In the genomic region with DNA sequence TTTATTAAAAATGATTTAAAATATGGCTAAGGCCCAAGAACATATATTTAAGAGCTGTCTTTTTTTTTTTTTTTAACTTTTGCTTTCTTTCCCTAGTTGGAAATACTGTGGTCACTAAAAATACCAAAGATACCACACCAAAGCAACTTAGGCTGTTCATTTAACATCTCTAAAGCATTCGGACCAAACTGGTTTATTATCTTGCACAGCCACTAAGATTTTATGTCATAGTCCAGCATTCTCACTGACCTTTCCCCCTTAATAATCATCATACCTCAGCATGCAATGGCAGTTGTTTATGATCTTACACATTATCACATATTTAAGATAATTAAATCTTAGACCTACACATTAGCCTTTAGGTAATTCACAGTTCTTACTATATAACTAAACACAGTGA, we compare ENCODE assay signal across 16 cellular contexts.
"Had no signal": no experiment of that assay in that cellular context is flagged by ENCODE, and none has a peak within 500 bp of the region (broad histone marks: within the 10 kb centered on the region; RNA-seq: fewer than 3 reads in every experiment).

No MANE protein-coding gene starts in this region.

- H3K4me1 ChIP-seq: adrenal gland, testis had no signal

- H3K27me3 ChIP-seq: adrenal gland, testis, vagina had no signal

- H3K27ac ChIP-seq: adrenal gland, left ventricle myocardium inferior, testis, vagina had no signal

- DNase-seq: activated CD4-positive, alpha-beta T cell treated with anti-CD3 and anti-CD28 coated beads for 1 hour; activated CD4-positive, alpha-beta T cell treated with anti-CD3 and anti-CD28 coated beads, Interleukin-2, amount 50 U/mL, for 1 hour; activated CD8-positive, alpha-beta memory T cell treated with anti-CD3 and anti-CD28 coated beads, Interleukin-2, amount 50 U/mL, for 48 hours; activated naive CD4-positive, alpha-beta T cell; activated T-cell treated with anti-CD3 and anti-CD28 coated beads, Interleukin-2, amount 50 U/mL, for 4 hours; adrenal gland; foreskin fibroblast; kidney glomerular epithelial cell; left ventricle myocardium inferior; nephron progenitor cell; stimulated activated CD4-positive, alpha-beta T cell treated with anti-CD3 and anti-CD28 coated beads, Interleukin-2, amount 100 ng/mL, for 48 hours; stimulated activated naive CD4-positive, alpha-beta T cell; T-cell; testis had no signal

- H3K9me3 ChIP-seq: adrenal gland, testis, vagina had no signal

- ATAC-seq: activated T-cell treated with anti-CD3 and anti-CD28 coated beads, Interleukin-2, amount 50 U/mL, for 4 hours; sciatic nerve; T-cell had no signal

- H3K4me3 ChIP-seq: adrenal gland, left ventricle myocardium inferior, testis, vagina had no signal

- H3K36me3 ChIP-seq: adrenal gland, left ventricle myocardium inferior, vagina had no signal
